Comparison of ENCODE assay signal across 8 cellular contexts in the genomic region with DNA sequence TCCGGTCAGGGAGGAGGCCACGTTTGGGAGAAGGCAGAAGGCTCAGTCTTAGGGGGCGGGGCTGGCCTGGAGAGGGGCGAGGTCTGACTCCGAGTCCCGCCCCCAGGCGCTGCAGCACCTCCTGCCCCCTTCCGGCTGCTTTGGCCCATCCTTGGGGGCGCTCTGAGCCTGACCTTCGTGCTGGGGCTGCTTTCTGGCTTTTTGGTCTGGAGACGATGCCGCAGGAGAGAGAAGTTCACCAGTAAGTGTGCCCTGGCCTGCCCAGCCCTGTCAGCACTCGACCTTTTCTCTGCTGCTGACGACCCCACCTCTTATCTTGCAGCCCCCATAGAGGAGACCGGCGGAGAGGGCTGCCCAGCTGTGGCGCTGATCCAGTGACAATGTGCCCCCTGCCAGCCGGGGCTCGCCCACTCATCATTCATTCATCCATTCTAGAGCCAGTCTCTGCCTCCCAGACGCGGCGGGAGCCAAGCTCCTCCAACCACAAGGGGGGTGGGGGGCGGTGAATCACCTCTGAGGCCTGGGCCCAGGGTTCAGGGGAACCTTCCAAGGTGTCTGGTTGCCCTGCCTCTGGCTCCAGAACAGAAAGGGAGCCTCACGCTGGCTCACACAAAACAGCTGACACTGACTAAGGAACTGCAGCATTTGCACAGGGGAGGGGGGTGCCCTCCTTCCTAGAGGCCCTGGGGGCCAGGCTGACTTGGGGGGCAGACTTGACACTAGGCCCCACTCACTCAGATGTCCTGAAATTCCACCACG. TPM values are rescaled to one million over a fixed set of nuclear protein-coding genes. Genes with fewer than 3 reads are reported as not detected.
DNase-seq lines count a peak whose midpoint lies in the region; ATAC-seq and TF ChIP-seq lines count a peak whose summit lies in the region.

No MANE protein-coding gene starts in this region.

- H3K9me3 Mint-ChIP-seq in IgD-negative memory B cell, result no peaks in the 10 kb centered on the region
- H3K9me3 Mint-ChIP-seq in T-helper 1 cell treated with Interleukin-12 subunit alpha and Interleukin-12 subunit beta and Interleukin-4 antibody, amounts not matched to agents 30 μg/mL and 1 μg/mL, for 36 hours, result no peaks in the 10 kb centered on the region

- DNase-seq in DMS53 treated with DMSO at 0.1 percent for 48 hours (lab: John Stamatoyannopoulos, UW; ENCODE audit: unreplicated experiment) (peak; percentile 39), left ventricle myocardium inferior (peak; percentile 84), renal cortical epithelial cell (ENCODE audit: low read depth) (peak; percentile 93), vagina (ENCODE audit: extremely low spot score in 2 of 2) (no peak)

- H3K27ac ChIP-seq in adipose tissue (ENCODE audit: low read depth, low read length) (peak overlapping the region; percentile 65), left ventricle myocardium inferior (replicated peaks) (peak overlapping the region; percentile 98), vagina (peak overlapping the region; percentile 96)

- H3K36me3 ChIP-seq in left ventricle myocardium inferior (peaks cover 15% of the 10 kb centered on the region), vagina (peaks cover 0 to 3% of the 10 kb centered on the region in 2 donors)

- intact Hi-C loops in left ventricle myocardium inferior (cut with micrococcal nuclease), result no loop called here
- intact Hi-C loops in vagina (cut with DNase I), result no loop called here

- peak overlapping the region; percentile 83 for H3K4me3 ChIP-seq in left ventricle myocardium inferior
- H3K4me3 ChIP-seq in vagina, result peak overlapping the region; percentile 63 to 68

- no peak for TF ChIP-seq POLR2A in vagina (IDR thresholded peaks at IDR 0.05)

- H3K27ac Mint-ChIP-seq in IgD-negative memory B cell, result peak overlapping the region; percentile 71 to 88 (median 71)
- peak overlapping the region; percentile 91 for H3K27ac Mint-ChIP-seq in T-helper 1 cell treated with Interleukin-12 subunit alpha and Interleukin-12 subunit beta and Interleukin-4 antibody, amounts not matched to agents 30 μg/mL and 1 μg/mL, for 36 hours

- H3K4me3 Mint-ChIP-seq in IgD-negative memory B cell, result peak overlapping the region; percentile 84 to 95 (median 90)
- peak overlapping the region; percentile 87 for H3K4me3 Mint-ChIP-seq in T-helper 1 cell treated with Interleukin-12 subunit alpha and Interleukin-12 subunit beta and Interleukin-4 antibody, amounts not matched to agents 30 μg/mL and 1 μg/mL, for 36 hours

- peaks cover 5% of the 10 kb centered on the region for H3K36me3 Mint-ChIP-seq in IgD-negative memory B cell
- H3K36me3 Mint-ChIP-seq in T-helper 1 cell treated with Interleukin-12 subunit alpha and Interleukin-12 subunit beta and Interleukin-4 antibody, amounts not matched to agents 30 μg/mL and 1 μg/mL, for 36 hours (ENCODE audit: low read depth), result peaks cover 4% of the 10 kb centered on the region

- H3K4me1 Mint-ChIP-seq in IgD-negative memory B cell, result peaks cover 23 to 24% (median 24%) of the 10 kb centered on the region in 3 donors
- peaks cover 36% of the 10 kb centered on the region for H3K4me1 Mint-ChIP-seq in T-helper 1 cell treated with Interleukin-12 subunit alpha and Interleukin-12 subunit beta and Interleukin-4 antibody, amounts not matched to agents 30 μg/mL and 1 μg/mL, for 36 hours (ENCODE audit: low read depth)

- no peak for ATAC-seq in GM19328 (IDR thresholded peaks at IDR 0.05; ENCODE audit: unreplicated experiment)

- H3K27me3 Mint-ChIP-seq in IgD-negative memory B cell, result peaks cover 4% of the 10 kb centered on the region
- H3K27me3 Mint-ChIP-seq in T-helper 1 cell treated with Interleukin-12 subunit alpha and Interleukin-12 subunit beta and Interleukin-4 antibody, amounts not matched to agents 30 μg/mL and 1 μg/mL, for 36 hours (ENCODE audit: low read depth), result peaks cover 6% of the 10 kb centered on the region

- TF ChIP-seq CTCF in left ventricle myocardium inferior (IDR thresholded peaks at IDR 0.05; ENCODE audit: borderline replicate concordance) (peak; percentile 54), vagina (IDR thresholded peaks at IDR 0.05) (no peak)

- H3K27me3 ChIP-seq in left ventricle myocardium inferior (ENCODE audit: low read depth), result peaks cover 25% of the 10 kb centered on the region
- H3K27me3 ChIP-seq in vagina, result peaks cover 5% of the 10 kb centered on the region

- H3K4me1 ChIP-seq in left ventricle myocardium inferior, result peaks cover 62% of the 10 kb centered on the region
- peaks cover 51% of the 10 kb centered on the region for H3K4me1 ChIP-seq in vagina

- WGBS in adipose tissue, 3 donors, result 17 to 20% (median 19%) methylated on average over 25 of the region's 25 CpGs

- H3K9me3 ChIP-seq in left ventricle myocardium inferior (replicated peaks) (no peaks in the 10 kb centered on the region), vagina (no peaks in the 10 kb centered on the region)

RNA-seq across cellular contexts. Expression of a gene that starts 1.5 kb away (rescaled TPM):
- polyA plus RNA-seq in IgD-negative memory B cell, result 0.31 TPM
- polyA plus RNA-seq in adipose tissue, result 100 to 1,000 TPM in 1 of 3 donors, 10 to 100 TPM in 2; 23.7 to 149 (median 50.2) TPM
- total RNA-seq in left ventricle myocardium inferior, result 66.2 TPM
- total RNA-seq in renal cortical epithelial cell, result 196 and 480 TPM in 2 replicates
- 12.3 TPM for total RNA-seq in vagina

RNA-seq across cellular contexts. Expression of a gene that starts 2.1 kb away (rescaled TPM):
- polyA plus RNA-seq in IgD-negative memory B cell, result 26.2 TPM
- 100 to 1,000 TPM in 1 of 3 donors, 10 to 100 TPM in 2; 28.0 to 107 (median 55.0) TPM for polyA plus RNA-seq in adipose tissue
- 48.5 TPM for total RNA-seq in left ventricle myocardium inferior
- total RNA-seq in renal cortical epithelial cell, result 8.5 and 13.0 TPM in 2 replicates
- 39.0 TPM for total RNA-seq in vagina

RNA-seq across cellular contexts. Expression of a gene that starts 2.2 kb away (rescaled TPM):
- 48.2 TPM for polyA plus RNA-seq in IgD-negative memory B cell
- 10 to 100 TPM; 11.3 to 25.2 (median 24.8) TPM for polyA plus RNA-seq in adipose tissue
- 9.1 TPM for total RNA-seq in left ventricle myocardium inferior
- 13.5 and 13.7 TPM in 2 replicates for total RNA-seq in renal cortical epithelial cell
- 22.6 TPM for total RNA-seq in vagina

RNA-seq across cellular contexts. Expression of a gene that starts 3.6 kb away (rescaled TPM):
- polyA plus RNA-seq in IgD-negative memory B cell (not detected), adipose tissue (under 1 TPM in 1 of 3 donors, not detected in 2; 0.86 TPM)
- total RNA-seq in left ventricle myocardium inferior (not detected), renal cortical epithelial cell (0.70 and 26.6 TPM in 2 replicates), vagina (not detected)

RNA-seq across cellular contexts. Expression of a gene that starts 8.9 kb away (rescaled TPM):
- polyA plus RNA-seq in IgD-negative memory B cell, result not detected
- polyA plus RNA-seq in adipose tissue, result 1 to 10 TPM in 1 of 3 donors, under 1 TPM in 1, not detected in 1; 0.30 to 2.8 TPM
- total RNA-seq in left ventricle myocardium inferior, result 1.2 TPM
- total RNA-seq in renal cortical epithelial cell, result 0.20 and 0.35 TPM in 2 replicates
- total RNA-seq in vagina, result not detected

Comparison
In these comparisons a context has a peak if more than half of its experiments do, and no peak if none do; other contexts are left out.
1. DNase-seq: peak in DMS53 treated with DMSO at 0.1 percent for 48 hours (single experiment), left ventricle myocardium inferior (single experiment) and renal cortical epithelial cell (single experiment); none in vagina (0 of 2).
2. Peak in every context shown above with its lines, with median percentiles within 50 percentile points of each other: H3K27ac ChIP-seq.